18 cellular contexts compared by ENCODE assay signal in the genomic region with DNA sequence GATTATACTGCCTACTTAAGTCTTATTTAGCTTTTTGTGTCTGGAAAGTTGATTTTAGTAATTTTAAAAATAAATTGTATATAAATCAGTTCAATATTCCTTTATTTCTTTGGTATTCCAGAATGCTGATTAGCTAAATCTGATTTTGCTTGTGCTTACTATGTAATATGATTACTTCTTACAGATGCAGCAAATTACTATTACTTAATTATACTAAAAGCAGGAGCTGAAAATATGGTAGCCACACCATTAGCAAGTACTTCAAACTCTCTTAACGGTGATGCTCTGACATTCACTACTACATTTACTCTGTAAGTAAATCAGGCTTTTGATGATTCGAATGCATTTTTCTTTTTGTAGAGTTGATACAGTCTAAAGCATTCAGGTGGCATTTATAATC.
"Had no signal": no experiment of that assay in that cellular context is flagged by ENCODE, and none has a peak within 500 bp of the region (broad histone marks: within the 10 kb centered on the region; RNA-seq: fewer than 3 reads in every experiment).

No MANE protein-coding gene starts in this region.

- H3K27me3 ChIP-seq: MG63 had no signal

- H3K9me3 ChIP-seq: MG63 had no signal

- H3K4me3 ChIP-seq: MG63 had no signal

- DNase-seq: KBM-7, MG63, NCI-H1092, NCI-H1105 treated with DMSO at 0.1 percent for 48 hours, NCI-H1436, NCI-H187 treated with DMSO at 0.1 percent for 48 hours, NCI-H2029 treated with DMSO at 0.1 percent for 48 hours, NCI-H2171, NCI-H226, NCI-H446, NCI-H510A, NCI-H524 treated with DMSO at 0.1 percent for 48 hours, NCI-H69, NCI-H774, RPMI8226, SHP77, SW 1271, T-cell had no signal
